21 cellular contexts compared by ENCODE assay signal in genomic region chr2:24850944-24851343, GRCh38.
"Had no signal": no experiment of that assay in that cellular context is flagged by ENCODE, and none has a peak within 500 bp of the region (broad histone marks: within the 10 kb centered on the region; RNA-seq: fewer than 3 reads in every experiment).

No MANE protein-coding gene starts in this region.

- ATAC-seq: esophagus mucosa; left lobe of liver; naive thymus-derived CD4-positive, alpha-beta T cell; stimulated activated naive B cell treated with anti-CD40 and anti-IgM and Interleukin-4, amounts not matched to agents 10 μg/mL and 1 μg/mL and 100 μg/mL, for 72 hours had no signal

- FAIRE-seq: endometrium, frontal cortex, urothelium cell line had no signal

- H3K27me3 ChIP-seq: heart left ventricle, right atrium auricular region, stomach had no signal

- H3K4me3 Mint-ChIP-seq: naive thymus-derived CD4-positive, alpha-beta T cell; nephron progenitor cell; stimulated activated naive B cell treated with anti-CD40 and anti-IgM and Interleukin-4, amounts not matched to agents 10 μg/mL and 1 μg/mL and 100 μg/mL, for 72 hours had no signal

- DNase-seq: caudate nucleus; effector memory CD4-positive, alpha-beta T cell; hippocampal formation; kidney glomerular epithelial cell; mesendoderm; naive thymus-derived CD4-positive, alpha-beta T cell; nephron progenitor cell; stimulated activated CD4-positive, alpha-beta T cell treated with anti-CD3 and anti-CD28 coated beads, Interleukin-2, amount 100 ng/mL, for 24 hours; stimulated activated CD4-positive, alpha-beta T cell treated with anti-CD3 and anti-CD28 coated beads, Interleukin-4, amount 100 ng/mL, for 4 hours; stimulated activated naive B cell treated with anti-CD40 and anti-IgM and Interleukin-4, amounts not matched to agents 10 μg/mL and 1 μg/mL and 100 μg/mL, for 72 hours; stomach; substantia nigra; trophoblast cell had no signal

- H3K4me1 Mint-ChIP-seq: naive thymus-derived CD4-positive, alpha-beta T cell had no signal

- H3K4me3 ChIP-seq: heart left ventricle, lung, right atrium auricular region, stomach had no signal

- H3K27ac Mint-ChIP-seq: naive thymus-derived CD4-positive, alpha-beta T cell; nephron progenitor cell; stimulated activated naive B cell treated with anti-CD40 and anti-IgM and Interleukin-4, amounts not matched to agents 10 μg/mL and 1 μg/mL and 100 μg/mL, for 72 hours had no signal

- H3K9me3 ChIP-seq: heart left ventricle, right atrium auricular region had no signal

- H3K36me3 ChIP-seq: heart left ventricle, right atrium auricular region, stomach had no signal

- H3K27me3 Mint-ChIP-seq: naive thymus-derived CD4-positive, alpha-beta T cell; stimulated activated naive B cell treated with anti-CD40 and anti-IgM and Interleukin-4, amounts not matched to agents 10 μg/mL and 1 μg/mL and 100 μg/mL, for 72 hours had no signal
